8 cellular contexts compared by ENCODE assay signal in genomic region chr9:125706661-125707539, GRCh38. TPM values are rescaled to one million over a fixed set of nuclear protein-coding genes. Genes with fewer than 3 reads are reported as not detected.
DNase-seq lines count a peak whose midpoint lies in the region; ATAC-seq and TF ChIP-seq lines count a peak whose summit lies in the region.

MAPKAP1 (minus strand) TSS chr9:125707208; CDS start chr9:125672574, 34,634 bp downstream.

- peak; percentile 92 for ATAC-seq in GM18907 (IDR thresholded peaks at IDR 0.05; ENCODE audit: unreplicated experiment)
- ATAC-seq in HG03139 (IDR thresholded peaks at IDR 0.05; ENCODE audit: unreplicated experiment): peak; percentile 95

- H3K36me3 ChIP-seq in iPS-18a (ENCODE audit: control insufficient read depth, low read depth, low read length) (no peaks in the 10 kb centered on the region), skeletal muscle satellite cell (ENCODE audit: insufficient read depth, low read length) (no peaks in the 10 kb centered on the region)

- TF ChIP-seq CTCF in AG04450 (IDR thresholded peaks at IDR 0.05; ENCODE audit: low read depth, low read length): no peak
- no peak for TF ChIP-seq CTCF in VCaP (conservative IDR thresholded peaks at IDR 0.05)

- H3K4me1 ChIP-seq in iPS-18a (ENCODE audit: control insufficient read depth, low read depth, low read length): peaks cover 3% of the 10 kb centered on the region
- H3K4me1 ChIP-seq in skeletal muscle satellite cell (ENCODE audit: control insufficient read depth, insufficient read depth, low read length): peaks cover 18% of the 10 kb centered on the region

- H3K4me2 ChIP-seq in skeletal muscle satellite cell (ENCODE audit: low read length): peak within 1 kb of the TSS; percentile 92

- DNase-seq in AG04450 (ENCODE audit: low read depth, low spot score) (peak; percentile 87), NCI-H2196 treated with DMSO at 0.1 percent for 48 hours (lab: John Stamatoyannopoulos, UW; ENCODE audit: unreplicated experiment) (peak; percentile 92), T47D (ENCODE audit: low read depth in 1 of 2, low spot score in 1 of 2) (peak; percentile 96 to 98)

- H3K9me3 ChIP-seq in AG04450 (ENCODE audit: control insufficient read depth, insufficient read depth, low read length) (peaks cover 2% of the 10 kb centered on the region; the same call in 1 of the 2 replicates), iPS-18a (ENCODE audit: control insufficient read depth, low read depth, low read length) (no peaks in the 10 kb centered on the region), skeletal muscle satellite cell (replicated peaks; ENCODE audit: low read length) (no peaks in the 10 kb centered on the region)

- H3K9ac ChIP-seq in iPS-18a (ENCODE audit: low read length) (peak within 1 kb of the TSS; percentile 49), skeletal muscle satellite cell (ENCODE audit: low read depth, low read length) (peak within 1 kb of the TSS; percentile 97)

- POLR2A ChIA-PET in AG04450 (lab: Yijun Ruan, JAX): interaction anchor here (0.5 to 1.3 kb wide), 15 partner anchors 9 to 444 kb away, joined by 3 to 12 read pairs (median 4); no protein-coding TSS in a partner anchor

- H3K27me3 ChIP-seq in AG04450 (ENCODE audit: control insufficient read depth, insufficient read depth, low read length) (no peaks in the 10 kb centered on the region), iPS-18a (ENCODE audit: control insufficient read depth, insufficient read depth, low read length) (no peaks in the 10 kb centered on the region), skeletal muscle satellite cell (ENCODE audit: control insufficient read depth, insufficient read depth, low read length) (no peaks in the 10 kb centered on the region)

- H3K27ac ChIP-seq in AG04450 (ENCODE audit: low read depth, low read length) (peak within 1 kb of the TSS; percentile 52), VCaP (peak within 1 kb of the TSS; percentile 79), iPS-18a (ENCODE audit: low read length) (peak within 1 kb of the TSS; percentile 75)

- H3K4me3 ChIP-seq in AG04450 (ENCODE audit: low read depth, low read length) (peak within 1 kb of the TSS; percentile 81), iPS-18a (ENCODE audit: low read length) (peak within 1 kb of the TSS; percentile 59), skeletal muscle satellite cell (ENCODE audit: low read length) (peak within 1 kb of the TSS; percentile 81)

- CTCF ChIA-PET in AG04450 (lab: Charles Lee): interaction anchor here (0.7 to 1.1 kb wide), 2 partner anchors 148 to 523 kb away, joined by 3 to 5 read pairs; no protein-coding TSS in a partner anchor

- in situ Hi-C loops in T47D (cut with HindIII; ENCODE audit: low pct_unique_long_range_greater_than_20kb, low sequenced_read_pairs): no loop called here

RNA-seq across cellular contexts. Expression of gene MAPKAP1, which starts in this region (rescaled TPM):
- polyA plus RNA-seq in AG04450 (2011; rRNA removed): 128 and 140 TPM in 2 replicates
- polyA minus RNA-seq in AG04450 (2011; rRNA and poly(A)+ RNA removed): 81.5 and 94.8 TPM in 2 replicates
- total RNA-seq in skeletal muscle satellite cell (2012; rRNA removed): 87.4 and 87.7 TPM in 2 replicates

Comparison
In these comparisons a context has a peak if more than half of its experiments do, and no peak if none do; other contexts are left out.
1. Peak in every context shown above with its lines: DNase-seq, ATAC-seq, H3K4me3 ChIP-seq and H3K27ac ChIP-seq.